ENCODE assay signal across 13 cellular contexts in genomic region chr14:76154539-76155126, GRCh38. TPM values are rescaled to one million over a fixed set of nuclear protein-coding genes. Genes with fewer than 3 reads are reported as not detected.
A peak's percentile ranks its signal among the peaks of the same experiment; 100 is the strongest.
DNase-seq lines count a peak whose midpoint lies in the region; TF ChIP-seq lines count a peak whose summit lies in the region.
"Had no signal": no experiment of that assay in that cellular context is flagged by ENCODE, and none has a peak within 500 bp of the region (broad histone marks: within the 10 kb centered on the region; RNA-seq: fewer than 3 reads in every experiment).

No MANE protein-coding gene starts in this region.

- no peaks in the 10 kb centered on the region for H3K27me3 ChIP-seq in NT2/D1 (ENCODE audit: insufficient read depth, insufficient read length)

- H3K4me3 Mint-ChIP-seq in T-helper 1 cell treated with Interleukin-12 subunit alpha and Interleukin-12 subunit beta and Interleukin-4 antibody, amounts not matched to agents 30 μg/mL and 1 μg/mL, for 36 hours: peak overlapping the region; percentile 64
- peak overlapping the region; percentile 25 for H3K4me3 Mint-ChIP-seq in chondrocyte (ENCODE audit: unreplicated experiment)
- H3K4me3 Mint-ChIP-seq in progenitor cell of endocrine pancreas (ENCODE audit: low read depth): peak overlapping the region; percentile 27

- CTCF ChIA-PET in HEK293T (lab: Yijun Ruan, JAX): no interaction called here

- no peak overlapping the region for H3K9ac ChIP-seq in NT2/D1 (ENCODE audit: insufficient read length, low read depth)

- H3K9me3 ChIP-seq in NT2/D1 (ENCODE audit: insufficient read depth, low read length): no peaks in the 10 kb centered on the region

- no peaks in the 10 kb centered on the region for H3K4me1 ChIP-seq in NT2/D1 (ENCODE audit: insufficient read depth, insufficient read length)

- peaks cover 71% of the 10 kb centered on the region for H3K4me1 Mint-ChIP-seq in T-helper 1 cell treated with Interleukin-12 subunit alpha and Interleukin-12 subunit beta and Interleukin-4 antibody, amounts not matched to agents 30 μg/mL and 1 μg/mL, for 36 hours (ENCODE audit: low read depth)
- peaks cover 60% of the 10 kb centered on the region for H3K4me1 Mint-ChIP-seq in chondrocyte (ENCODE audit: low read depth)
- peaks cover 39% of the 10 kb centered on the region for H3K4me1 Mint-ChIP-seq in progenitor cell of endocrine pancreas (ENCODE audit: low read depth)

- TF ChIP-seq CTCF in chondrocyte (IDR thresholded peaks at IDR 0.05): no peak
- TF ChIP-seq CTCF in progenitor cell of endocrine pancreas (IDR thresholded peaks at IDR 0.05; ENCODE audit: unreplicated experiment): no peak

- DNase-seq in T-helper 1 cell: no peak
- DNase-seq in NT2/D1 (ENCODE audit: low read depth, low spot score): no peak
- no peak for DNase-seq in chondrocyte (ENCODE audit: low spot score)
- no peak for DNase-seq in progenitor cell of endocrine pancreas (ENCODE audit: low spot score, unreplicated experiment)
- DNase-seq in H4 (ENCODE audit: low spot score): no peak
- DNase-seq in HEK293T (ENCODE audit: extremely low spot score): no peak
- no peak for DNase-seq in RPMI8226
- DNase-seq: activated gamma-delta T cell; kidney glomerular epithelial cell; NCI-H2029 treated with DMSO at 0.1 percent for 48 hours; OCI-M1; stimulated activated naive CD4-positive, alpha-beta T cell had no signal

- POLR2A ChIA-PET in HEK293T (lab: Yijun Ruan, JAX): no interaction called here

- peaks cover 45% of the 10 kb centered on the region for H3K36me3 Mint-ChIP-seq in T-helper 1 cell treated with Interleukin-12 subunit alpha and Interleukin-12 subunit beta and Interleukin-4 antibody, amounts not matched to agents 30 μg/mL and 1 μg/mL, for 36 hours (ENCODE audit: low read depth)
- H3K36me3 Mint-ChIP-seq in chondrocyte (ENCODE audit: low read depth) (peaks cover 19% of the 10 kb centered on the region), progenitor cell of endocrine pancreas (ENCODE audit: insufficient read depth) (peaks cover 8% of the 10 kb centered on the region)

- peaks cover 42% of the 10 kb centered on the region for H3K36me3 ChIP-seq in NT2/D1 (ENCODE audit: insufficient read depth, insufficient read length, low read length)

- H3K27me3 Mint-ChIP-seq in T-helper 1 cell treated with Interleukin-12 subunit alpha and Interleukin-12 subunit beta and Interleukin-4 antibody, amounts not matched to agents 30 μg/mL and 1 μg/mL, for 36 hours (ENCODE audit: low read depth): peaks cover 4% of the 10 kb centered on the region
- H3K27me3 Mint-ChIP-seq in chondrocyte (ENCODE audit: low read depth) (peaks cover 2% of the 10 kb centered on the region), progenitor cell of endocrine pancreas (peaks cover 1% of the 10 kb centered on the region)

- peak overlapping the region; percentile 26 for H3K27ac Mint-ChIP-seq in T-helper 1 cell treated with Interleukin-12 subunit alpha and Interleukin-12 subunit beta and Interleukin-4 antibody, amounts not matched to agents 30 μg/mL and 1 μg/mL, for 36 hours
- no peak overlapping the region for H3K27ac Mint-ChIP-seq in chondrocyte (ENCODE audit: unreplicated experiment)
- H3K27ac Mint-ChIP-seq in progenitor cell of endocrine pancreas: peak overlapping the region; percentile 2

- peaks cover 4% of the 10 kb centered on the region for H3K9me3 Mint-ChIP-seq in T-helper 1 cell treated with Interleukin-12 subunit alpha and Interleukin-12 subunit beta and Interleukin-4 antibody, amounts not matched to agents 30 μg/mL and 1 μg/mL, for 36 hours
- H3K9me3 Mint-ChIP-seq in chondrocyte (ENCODE audit: low read depth): peaks cover 4% of the 10 kb centered on the region
- peaks cover 6% of the 10 kb centered on the region for H3K9me3 Mint-ChIP-seq in progenitor cell of endocrine pancreas (ENCODE audit: low read depth)

- H3K4me3 ChIP-seq in NT2/D1 (ENCODE audit: insufficient read length, low read depth): peak overlapping the region; percentile 9

TF ChIP-seq in HEK293T, 16 proteins besides CTCF, POLR2A, EP300 and RAD21:
- TF ChIP-seq FOXM1 (IDR thresholded peaks at IDR 0.05; ENCODE audit: borderline replicate concordance): no peak
- TF ChIP-seq BHLHE40 (IDR thresholded peaks at IDR 0.05; ENCODE audit: borderline replicate concordance): no peak
- no peak for TF ChIP-seq SUZ12 (IDR thresholded peaks at IDR 0.05)
- no peak for TF ChIP-seq FOXA1 (IDR thresholded peaks at IDR 0.05)
- no peak for TF ChIP-seq ARNT (IDR thresholded peaks at IDR 0.05)
- no peak for TF ChIP-seq LEF1 (IDR thresholded peaks at IDR 0.05; ENCODE audit: borderline replicate concordance)
- no peak for TF ChIP-seq ELF4 (IDR thresholded peaks at IDR 0.05)

RNA-seq across cellular contexts. Expression of gene GPATCH2L, which starts 2.9 kb away (rescaled TPM):
- 46.7 to 51.3 TPM (median 46.8 TPM) in 3 replicates for total RNA-seq in chondrocyte
- total RNA-seq in progenitor cell of endocrine pancreas: 73.3 TPM in 2 replicates
- 25.7 and 33.6 TPM in 2 replicates for total RNA-seq in H4 (2014; rRNA removed; shearing (Covaris generic))
